ENCODE assay signal across 11 cellular contexts in genomic region chr22:35541254-35541748, GRCh38. TPM values are rescaled to one million over a fixed set of nuclear protein-coding genes. Genes with fewer than 3 reads are reported as not detected.
A peak's percentile ranks its signal among the peaks of the same experiment; 100 is the strongest.
DNase-seq lines count a peak whose midpoint lies in the region; ATAC-seq and TF ChIP-seq lines count a peak whose summit lies in the region.
"Had no signal": no experiment of that assay in that cellular context is flagged by ENCODE, and none has a peak within 500 bp of the region (broad histone marks: within the 10 kb centered on the region; RNA-seq: fewer than 3 reads in every experiment).

No MANE protein-coding gene starts in this region.

- POLR2A ChIA-PET in activated CD8-positive, alpha-beta T cell treated with anti-CD3 and anti-CD28 coated beads, Interleukin-2, amount 10 ng/mL, durations not matched to agents 7 days and 5 days (lab: Charles Lee), result no interaction called here

- no peak for TF ChIP-seq CTCF in neural cell (IDR thresholded peaks at IDR 0.05; ENCODE audit: poor library complexity, severe bottlenecking)

- 4 to 7% methylated on average over 24 to 28 of the region's 28 CpGs for WGBS in esophagus, 2 donors

- H3K4me1 ChIP-seq in HUES6 (ENCODE audit: control insufficient read depth, insufficient read depth, low read length) (peaks cover 24% of the 10 kb centered on the region), esophagus (ENCODE audit: control insufficient read depth in 2 of 2, insufficient read depth in 2 of 2, low read length in 1 of 2) (peaks cover 9 to 11% of the 10 kb centered on the region in 2 donors)

- H3K79me2 ChIP-seq in neural cell (replicated peaks; ENCODE audit: insufficient read depth, low read length), result no peaks in the 10 kb centered on the region

- H3K27ac ChIP-seq in HUES6 (ENCODE audit: low read depth, low read length) (no peak overlapping the region), esophagus (ENCODE audit: low read depth in 2 of 2, low read length in 1 of 2) (no peak overlapping the region), neural cell (ENCODE audit: low read length) (no peak overlapping the region)

- peaks cover 65% of the 10 kb centered on the region for H3K27me3 Mint-ChIP-seq in stimulated activated memory B cell treated with anti-CD40 and anti-IgM and Interleukin-4, amounts not matched to agents 10 μg/mL and 1 μg/mL and 100 μg/mL, for 72 hours
- H3K27me3 Mint-ChIP-seq in activated CD8-positive, alpha-beta T cell treated with anti-CD3 and anti-CD28 coated beads, Interleukin-2, amount 10 ng/mL, durations not matched to agents 7 days and 5 days (ENCODE audit: low read depth), result peaks cover 30% of the 10 kb centered on the region

- H3K9me3 ChIP-seq in HUES6 (ENCODE audit: control insufficient read depth, insufficient read depth, low read depth, low read length) (no peaks in the 10 kb centered on the region), esophagus (ENCODE audit: control insufficient read depth in 2 of 2, insufficient read depth in 1 of 2, low read depth in 1 of 2, low read length in 1 of 2) (peaks cover 0 to 2% of the 10 kb centered on the region in 2 donors), neural cell (ENCODE audit: low read length) (no peaks in the 10 kb centered on the region)

- H3K27me3 ChIP-seq in HUES6 (ENCODE audit: control insufficient read depth, insufficient read depth, low read length) (peaks cover 48% of the 10 kb centered on the region), esophagus (ENCODE audit: control insufficient read depth in 1 of 2, insufficient read depth in 2 of 2, low read length in 2 of 2) (no peaks in the 10 kb centered on the region), neural cell (ENCODE audit: insufficient read depth, low read depth, low read length) (peaks cover 41% of the 10 kb centered on the region)

- peaks cover 17% of the 10 kb centered on the region for H3K4me1 Mint-ChIP-seq in stimulated activated memory B cell treated with anti-CD40 and anti-IgM and Interleukin-4, amounts not matched to agents 10 μg/mL and 1 μg/mL and 100 μg/mL, for 72 hours
- peaks cover 5% of the 10 kb centered on the region for H3K4me1 Mint-ChIP-seq in activated CD8-positive, alpha-beta T cell treated with anti-CD3 and anti-CD28 coated beads, Interleukin-2, amount 10 ng/mL, durations not matched to agents 7 days and 5 days (ENCODE audit: low read depth)

- H3K36me3 Mint-ChIP-seq in stimulated activated memory B cell treated with anti-CD40 and anti-IgM and Interleukin-4, amounts not matched to agents 10 μg/mL and 1 μg/mL and 100 μg/mL, for 72 hours, result no peaks in the 10 kb centered on the region
- no peaks in the 10 kb centered on the region for H3K36me3 Mint-ChIP-seq in activated CD8-positive, alpha-beta T cell treated with anti-CD3 and anti-CD28 coated beads, Interleukin-2, amount 10 ng/mL, durations not matched to agents 7 days and 5 days (ENCODE audit: low read depth)

- no peak for TF ChIP-seq RAD21 in neural cell (conservative IDR thresholded peaks at IDR 0.05)

- no peaks in the 10 kb centered on the region for H3K9me3 Mint-ChIP-seq in stimulated activated memory B cell treated with anti-CD40 and anti-IgM and Interleukin-4, amounts not matched to agents 10 μg/mL and 1 μg/mL and 100 μg/mL, for 72 hours
- no peaks in the 10 kb centered on the region for H3K9me3 Mint-ChIP-seq in activated CD8-positive, alpha-beta T cell treated with anti-CD3 and anti-CD28 coated beads, Interleukin-2, amount 10 ng/mL, durations not matched to agents 7 days and 5 days (ENCODE audit: insufficient read depth)
- H3K9me3 Mint-ChIP-seq: activated CD4-positive, alpha-beta T cell treated with anti-CD3 and anti-CD28 coated beads, Interleukin-2, amount 10 ng/mL, durations not matched to agents 7 days and 5 days; HFFc6 had no signal

- H3K4me3 Mint-ChIP-seq in stimulated activated memory B cell treated with anti-CD40 and anti-IgM and Interleukin-4, amounts not matched to agents 10 μg/mL and 1 μg/mL and 100 μg/mL, for 72 hours, result no peak overlapping the region
- H3K4me3 Mint-ChIP-seq in activated CD8-positive, alpha-beta T cell treated with anti-CD3 and anti-CD28 coated beads, Interleukin-2, amount 10 ng/mL, durations not matched to agents 7 days and 5 days, result no peak overlapping the region

- H3K36me3 ChIP-seq in HUES6 (ENCODE audit: control insufficient read depth, insufficient read depth, low read length) (no peaks in the 10 kb centered on the region), esophagus (ENCODE audit: control insufficient read depth in 2 of 2, insufficient read depth in 2 of 2, low read length in 1 of 2) (no peaks in the 10 kb centered on the region), neural cell (ENCODE audit: insufficient read depth, low read length) (no peaks in the 10 kb centered on the region)

- ATAC-seq in stimulated activated memory B cell treated with anti-CD40 and anti-IgM and Interleukin-4, amounts not matched to agents 10 μg/mL and 1 μg/mL and 100 μg/mL, for 72 hours, result no peak
- no peak for ATAC-seq in activated CD8-positive, alpha-beta T cell treated with anti-CD3 and anti-CD28 coated beads, Interleukin-2, amount 10 ng/mL, durations not matched to agents 7 days and 5 days
- no peak for ATAC-seq in GM18502 (IDR thresholded peaks at IDR 0.05; ENCODE audit: poor library complexity, unreplicated experiment)

- H3K4me3 ChIP-seq in HUES6 (ENCODE audit: low read depth, low read length) (peak overlapping the region; percentile 78), esophagus (ENCODE audit: low read depth in 1 of 2, low read length in 2 of 2) (peak overlapping the region; percentile 43 to 50), neural cell (ENCODE audit: low read length) (peak overlapping the region; percentile 77)

- H3K27ac Mint-ChIP-seq in stimulated activated memory B cell treated with anti-CD40 and anti-IgM and Interleukin-4, amounts not matched to agents 10 μg/mL and 1 μg/mL and 100 μg/mL, for 72 hours, result no peak overlapping the region
- H3K27ac Mint-ChIP-seq in activated CD8-positive, alpha-beta T cell treated with anti-CD3 and anti-CD28 coated beads, Interleukin-2, amount 10 ng/mL, durations not matched to agents 7 days and 5 days, result no peak overlapping the region
- H3K27ac Mint-ChIP-seq: activated CD4-positive, alpha-beta T cell treated with anti-CD3 and anti-CD28 coated beads, Interleukin-2, amount 10 ng/mL, durations not matched to agents 7 days and 5 days; HFFc6 had no signal

- H3K9ac ChIP-seq in HUES6 (ENCODE audit: low read length) (peak overlapping the region; percentile 10), neural cell (ENCODE audit: low read length) (no peak overlapping the region)

- H4K20me1 ChIP-seq in neural cell (ENCODE audit: insufficient read depth), result no peaks in the 10 kb centered on the region

- CTCF ChIA-PET in activated CD8-positive, alpha-beta T cell treated with anti-CD3 and anti-CD28 coated beads, Interleukin-2, amount 10 ng/mL, durations not matched to agents 7 days and 5 days (lab: Charles Lee), result interaction anchor here (1.2 kb wide), 1 partner anchor 42 kb away, joined by 4 read pairs; no protein-coding TSS in a partner anchor

- H3F3A ChIP-seq in neural cell (ENCODE audit: insufficient read depth, low read length, poor library complexity, severe bottlenecking), result no peaks in the 10 kb centered on the region

- no peak overlapping the region for H2AFZ ChIP-seq in neural cell (ENCODE audit: low read depth, low read length)

- H3K9me2 ChIP-seq in neural cell (ENCODE audit: insufficient read depth, low read length), result no peaks in the 10 kb centered on the region

- DNase-seq in AG20443 (ENCODE audit: low spot score), result peak; percentile 55
- DNase-seq in activated CD8-positive, alpha-beta T cell treated with anti-CD3 and anti-CD28 coated beads, Interleukin-2, amount 10 ng/mL, durations not matched to agents 7 days and 5 days, result no peak
- no peak for DNase-seq in GM19240 (ENCODE audit: insufficient read length, low spot score)
- DNase-seq: HFFc6, NCI-H187 had no signal

- H3K4me2 ChIP-seq in neural cell (ENCODE audit: low read length), result no peak overlapping the region

- no peak for TF ChIP-seq EP300 in neural cell (conservative IDR thresholded peaks at IDR 0.05; ENCODE audit: poor library complexity, severe bottlenecking)

TF ChIP-seq in neural cell, 6 proteins besides CTCF, POLR2A, EP300 and RAD21:
- TF ChIP-seq MXI1 (conservative IDR thresholded peaks at IDR 0.05; ENCODE audit: poor library complexity, severe bottlenecking) (no peak), EZH2 (IDR thresholded peaks at IDR 0.05; ENCODE audit: borderline replicate concordance, insufficient read depth, low read length, poor library complexity, severe bottlenecking) (no peak), TAF1 (IDR thresholded peaks at IDR 0.05; ENCODE audit: low read depth) (no peak), REST (IDR thresholded peaks at IDR 0.05; ENCODE audit: borderline replicate concordance) (no peak)
TF ChIP-seq in neural cell: peak in this region for 0.

RNA-seq across cellular contexts. Expression of gene RASD2, which starts 0.7 kb away (rescaled TPM):
- polyA plus RNA-seq in esophagus (under 1 TPM; 0.49 to 0.64 TPM), neural cell (0.14 and 0.40 TPM in 2 replicates)
- polyA minus RNA-seq in neural cell, result 0.23 and 0.24 TPM in 2 replicates
- total RNA-seq in activated CD8-positive, alpha-beta T cell treated with anti-CD3 and anti-CD28 coated beads, Interleukin-2, amount 10 ng/mL, durations not matched to agents 7 days and 5 days, result under 1 TPM; 0.08 TPM
- total RNA-seq: activated CD4-positive, alpha-beta T cell treated with anti-CD3 and anti-CD28 coated beads, Interleukin-2, amount 10 ng/mL, durations not matched to agents 7 days and 5 days; HFFc6 had no signal
